Comparison of ENCODE assay signal across 23 cellular contexts in genomic region chrX:107662824-107663223, GRCh38.
"Had no signal": no experiment of that assay in that cellular context is flagged by ENCODE, and none has a peak within 500 bp of the region (broad histone marks: within the 10 kb centered on the region; RNA-seq: fewer than 3 reads in every experiment).

No MANE protein-coding gene starts in this region.

- H3K36me3 ChIP-seq: adrenal gland, Peyer's patch, SJSA1 had no signal

- H3K27me3 ChIP-seq: Peyer's patch, SJSA1 had no signal

- DNase-seq: activated B cell treated with CpG ODN at 0.5 μM for 24 hours; activated CD4-positive, alpha-beta T cell treated with anti-CD3 and anti-CD28 coated beads for 1 hour; activated CD4-positive, alpha-beta T cell treated with anti-CD3 and anti-CD28 coated beads, Interleukin-2, amount 10 ng/mL, durations not matched to agents 24 days and 14 days; activated CD4-positive, alpha-beta T cell treated with anti-CD3 and anti-CD28 coated beads, Interleukin-2, amount 50 U/mL, for 48 hours; activated naive CD4-positive, alpha-beta T cell treated with anti-CD3 and anti-CD28 coated beads, Interleukin-2, amount 50 U/mL, for 16 hours; activated naive CD8-positive, alpha-beta T cell treated with anti-CD3 and anti-CD28 coated beads, Interleukin-2, amount 10 ng/mL, durations not matched to agents 7 days and 5 days; activated T-cell treated with anti-CD3 and anti-CD28 coated beads for 4 hours; adrenal gland; anterior cingulate cortex; cerebellar nuclear complex; KBM-7; NCI-H1048; NCI-H146; NCI-H1930; NCI-H510A treated with DMSO at 0.1 percent for 48 hours; NCI-H69; NK-92 treated with Interleukin-12 subunit alpha and Interleukin-12 subunit beta, amount 100 ng/mL, for 24 hours; Peyer's patch; SHP77; T-helper 17 cell; T-helper 9 cell had no signal

- H3K4me3 ChIP-seq: adrenal gland, Peyer's patch, SJSA1 had no signal

- H3K9me3 Mint-ChIP-seq: activated B cell treated with CpG ODN at 0.5 μM for 24 hours; activated CD4-positive, alpha-beta T cell treated with anti-CD3 and anti-CD28 coated beads, Interleukin-2, amount 10 ng/mL, durations not matched to agents 24 days and 14 days; activated naive CD8-positive, alpha-beta T cell treated with anti-CD3 and anti-CD28 coated beads, Interleukin-2, amount 10 ng/mL, durations not matched to agents 7 days and 5 days had no signal

- H3K27me3 Mint-ChIP-seq: activated B cell treated with CpG ODN at 0.5 μM for 24 hours; activated CD4-positive, alpha-beta T cell treated with anti-CD3 and anti-CD28 coated beads, Interleukin-2, amount 10 ng/mL, durations not matched to agents 24 days and 14 days; activated naive CD8-positive, alpha-beta T cell treated with anti-CD3 and anti-CD28 coated beads, Interleukin-2, amount 10 ng/mL, durations not matched to agents 7 days and 5 days; T-helper 17 cell had no signal

- H3K4me1 ChIP-seq: adrenal gland, Peyer's patch, SJSA1 had no signal

- H3K27ac ChIP-seq: adrenal gland, Peyer's patch, SJSA1 had no signal

- H3K27ac Mint-ChIP-seq: activated B cell treated with CpG ODN at 0.5 μM for 24 hours; activated CD4-positive, alpha-beta T cell treated with anti-CD3 and anti-CD28 coated beads, Interleukin-2, amount 10 ng/mL, durations not matched to agents 24 days and 14 days; activated naive CD8-positive, alpha-beta T cell treated with anti-CD3 and anti-CD28 coated beads, Interleukin-2, amount 10 ng/mL, durations not matched to agents 7 days and 5 days; T-helper 17 cell had no signal

- H3K4me3 Mint-ChIP-seq: activated B cell treated with CpG ODN at 0.5 μM for 24 hours; activated CD4-positive, alpha-beta T cell treated with anti-CD3 and anti-CD28 coated beads, Interleukin-2, amount 10 ng/mL, durations not matched to agents 24 days and 14 days; activated naive CD8-positive, alpha-beta T cell treated with anti-CD3 and anti-CD28 coated beads, Interleukin-2, amount 10 ng/mL, durations not matched to agents 7 days and 5 days had no signal

- ATAC-seq: SK-N-SH treated with all-trans-retinoic acid at 6 μM for 48 hours, T-helper 17 cell had no signal

- H3K4me1 Mint-ChIP-seq: activated naive CD8-positive, alpha-beta T cell treated with anti-CD3 and anti-CD28 coated beads, Interleukin-2, amount 10 ng/mL, durations not matched to agents 7 days and 5 days had no signal

- H3K36me3 Mint-ChIP-seq: activated naive CD8-positive, alpha-beta T cell treated with anti-CD3 and anti-CD28 coated beads, Interleukin-2, amount 10 ng/mL, durations not matched to agents 7 days and 5 days had no signal

- H3K9me3 ChIP-seq: adrenal gland, Peyer's patch, SJSA1 had no signal
